ENCODE assay signal across 32 cellular contexts in the genomic region with DNA sequence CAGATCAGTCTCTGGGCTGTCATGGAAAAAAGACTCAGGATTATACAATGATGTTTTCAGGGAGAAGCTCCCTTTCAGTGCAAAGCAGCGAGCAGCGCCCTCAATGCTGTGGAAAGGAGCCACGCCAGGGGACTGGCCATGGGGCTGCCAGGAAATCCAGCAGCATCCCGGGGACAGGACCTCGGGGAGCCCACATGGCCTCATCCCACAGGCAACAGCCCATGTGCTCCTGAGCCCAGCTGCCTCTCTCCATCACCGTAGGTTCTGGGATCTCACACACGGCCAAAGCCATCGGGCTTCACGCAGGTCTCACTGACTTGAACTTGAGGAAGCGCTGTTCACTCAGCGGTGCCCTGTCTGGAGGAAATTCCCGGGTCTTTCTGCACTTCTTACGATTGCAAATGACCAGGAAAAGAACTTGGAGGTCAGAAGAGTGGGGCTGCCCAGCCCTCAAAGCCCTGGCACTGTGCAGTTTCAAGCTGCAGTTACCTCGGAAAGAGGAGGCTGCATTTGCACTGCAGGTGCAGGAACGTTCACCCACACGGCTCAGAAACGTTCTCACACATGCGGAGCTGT.
"Had no signal": no experiment of that assay in that cellular context is flagged by ENCODE, and none has a peak within 500 bp of the region (broad histone marks: within the 10 kb centered on the region; RNA-seq: fewer than 3 reads in every experiment).

No MANE protein-coding gene starts in this region.

- H3K27ac Mint-ChIP-seq: naive thymus-derived CD4-positive, alpha-beta T cell; natural killer cell; progenitor cell of endocrine pancreas; stimulated activated memory B cell treated with anti-CD40 and anti-IgM and Interleukin-4, amounts not matched to agents 10 μg/mL and 1 μg/mL and 100 μg/mL, for 72 hours; stimulated activated naive CD8-positive, alpha-beta T cell treated with anti-CD3 and anti-CD28 coated beads, Interleukin-15, amount 100 ng/mL, for 72 hours; type B pancreatic cell had no signal

- H3K27me3 ChIP-seq: neutrophil, ovary, spleen, suprapubic skin, testis, tibial artery, transverse colon, upper lobe of right lung, uterus had no signal

- H3K9me3 Mint-ChIP-seq: type B pancreatic cell had no signal

- H3K27ac ChIP-seq: neutrophil, ovary, parathyroid adenoma, psoas muscle, skin epidermis, spleen, suprapubic skin, testis, tibial artery, transverse colon, upper lobe of right lung, uterus had no signal

- H3K4me3 Mint-ChIP-seq: naive thymus-derived CD4-positive, alpha-beta T cell; natural killer cell; nephron; stimulated activated memory B cell treated with anti-CD40 and anti-IgM and Interleukin-4, amounts not matched to agents 10 μg/mL and 1 μg/mL and 100 μg/mL, for 72 hours; stimulated activated naive CD8-positive, alpha-beta T cell treated with anti-CD3 and anti-CD28 coated beads, Interleukin-15, amount 100 ng/mL, for 72 hours; type B pancreatic cell had no signal

- H2AFZ ChIP-seq: parathyroid adenoma had no signal

- H3K27me3 Mint-ChIP-seq: type B pancreatic cell had no signal

- H3K4me1 ChIP-seq: parathyroid adenoma, psoas muscle, spleen, suprapubic skin, testis, tibial artery, transverse colon, upper lobe of right lung, uterus had no signal

- H3K36me3 Mint-ChIP-seq: type B pancreatic cell had no signal

- H3K9me3 ChIP-seq: neutrophil, ovary, psoas muscle, suprapubic skin, testis, upper lobe of right lung, uterus had no signal

- H3K4me3 ChIP-seq: ovary, psoas muscle, skin epidermis, smooth muscle cell, spleen, suprapubic skin, testis, tibial artery, transverse colon, upper lobe of right lung, uterus had no signal

- H3K9ac ChIP-seq: parathyroid adenoma had no signal

- DNase-seq: naive thymus-derived CD4-positive, alpha-beta T cell; natural killer cell; nucleus accumbens; ovary; posterior cingulate gyrus; psoas muscle; right cardiac atrium; spleen; stimulated activated CD4-positive, alpha-beta T cell treated with anti-CD3 and anti-CD28 coated beads, Interleukin-12 subunit alpha, Interleukin-12 subunit beta, amount 100 ng/mL, for 4 hours; stimulated activated CD4-positive, alpha-beta T cell treated with anti-CD3 and anti-CD28 coated beads, Interleukin-1b, Interleukin-23, amount 100 ng/mL, for 48 hours; stimulated activated CD4-positive, alpha-beta T cell treated with anti-CD3 and anti-CD28 coated beads, Interleukin-4, amount 100 ng/mL, for 1 hour; stimulated activated CD4-positive, alpha-beta T cell treated with anti-CD3 and anti-CD28 coated beads, Interleukin-4, amount 100 ng/mL, for 4 hours; stimulated activated CD8-positive, alpha-beta memory T cell treated with anti-CD3 and anti-CD28 coated beads, Interleukin-4, amount 100 ng/mL, for 48 hours; stimulated activated naive CD4-positive, alpha-beta T cell; stimulated activated naive CD8-positive, alpha-beta T cell treated with anti-CD3 and anti-CD28 coated beads, Interleukin-15, amount 100 ng/mL, for 72 hours; stimulated activated naive CD8-positive, alpha-beta T cell treated with anti-CD3 and anti-CD28 coated beads, Interleukin-15, Interleukin-2, amounts not matched to agents 100 U/mL and 50 U/mL, for 24 hours; substantia nigra; testis; tibial artery; transverse colon; upper lobe of right lung; uterus had no signal

- H3K79me2 ChIP-seq: parathyroid adenoma had no signal

- H3K4me2 ChIP-seq: smooth muscle cell had no signal

- H3K4me1 Mint-ChIP-seq: naive thymus-derived CD4-positive, alpha-beta T cell; natural killer cell; nephron; stimulated activated memory B cell treated with anti-CD40 and anti-IgM and Interleukin-4, amounts not matched to agents 10 μg/mL and 1 μg/mL and 100 μg/mL, for 72 hours; stimulated activated naive CD8-positive, alpha-beta T cell treated with anti-CD3 and anti-CD28 coated beads, Interleukin-15, amount 100 ng/mL, for 72 hours had no signal

- ATAC-seq: naive thymus-derived CD4-positive, alpha-beta T cell; psoas muscle; right cardiac atrium; sciatic nerve; stimulated activated memory B cell treated with anti-CD40 and anti-IgM and Interleukin-4, amounts not matched to agents 10 μg/mL and 1 μg/mL and 100 μg/mL, for 72 hours; stimulated activated naive CD8-positive, alpha-beta T cell treated with anti-CD3 and anti-CD28 coated beads, Interleukin-15, amount 100 ng/mL, for 72 hours; stimulated activated naive CD8-positive, alpha-beta T cell treated with anti-CD3 and anti-CD28 coated beads, Interleukin-15, Interleukin-2, amounts not matched to agents 100 U/mL and 50 U/mL, for 24 hours had no signal

- H3K36me3 ChIP-seq: neutrophil, ovary, spleen, suprapubic skin, tibial artery, transverse colon, upper lobe of right lung, uterus had no signal
